In the genomic region with DNA sequence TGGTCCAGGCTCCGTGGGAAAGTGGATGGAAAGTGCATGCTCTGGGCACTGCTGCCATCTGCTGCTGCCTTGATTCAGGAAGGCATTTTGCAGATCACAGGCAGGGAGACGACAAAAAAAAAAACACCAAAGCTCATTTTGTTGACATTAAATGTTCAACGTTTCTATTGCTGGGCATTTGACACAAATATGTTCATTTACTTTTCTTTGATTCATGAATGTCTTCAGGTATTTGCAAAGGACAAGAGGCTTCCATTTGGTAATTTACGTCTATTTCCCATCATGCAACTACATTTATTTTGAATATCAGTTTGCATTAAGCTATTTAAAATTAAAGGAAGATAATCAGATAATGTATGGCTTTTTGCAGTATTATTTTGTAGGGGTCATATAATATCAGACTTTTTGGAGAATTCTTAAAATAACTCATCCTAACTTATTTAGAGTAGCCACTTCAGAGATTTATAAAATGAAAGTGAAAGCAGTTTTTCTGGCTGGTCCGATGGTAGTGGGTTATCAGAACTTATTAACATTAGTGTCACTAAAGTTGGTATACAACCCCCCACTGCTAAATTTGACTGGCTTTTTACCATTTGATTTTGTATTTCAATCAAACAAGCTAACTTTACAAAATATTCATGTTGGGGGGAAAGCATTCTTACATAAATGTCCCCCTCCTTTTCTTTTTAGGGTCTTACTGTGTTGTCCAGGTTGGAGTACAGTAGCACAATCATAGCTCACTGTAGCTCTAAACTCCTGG, we compare ENCODE assay signal across 8 cellular contexts.
A peak's percentile ranks its signal among the peaks of the same experiment; 100 is the strongest.
DNase-seq lines count a peak whose midpoint lies in the region; ATAC-seq lines count a peak whose summit lies in the region.

No MANE protein-coding gene starts in this region.

- DNase-seq in AML-193 (lab: John Stamatoyannopoulos, UW) (peak; percentile 67), NCI-H446 treated with DMSO at 0.1 percent for 48 hours (lab: John Stamatoyannopoulos, UW) (peak; percentile 39), lung microvascular endothelial cell (ENCODE audit: low read depth in 2 of 2) (peak; percentile 71 to 83)
- peak; percentile 60 to 64 for DNase-seq in activated CD4-positive, alpha-beta T cell treated with anti-CD3 and anti-CD28 coated beads, Interleukin-2, amount 50 U/mL, for 4 hours
- DNase-seq in effector CD8-positive, alpha-beta T cell (lab: John Stamatoyannopoulos, UW): peak; percentile 8
- peak; percentile 35 for DNase-seq in stimulated activated CD8-positive, alpha-beta memory T cell treated with anti-CD3 and anti-CD28 coated beads, Interleukin-12 subunit alpha, Interleukin-12 subunit beta, amount 100 ng/mL, for 1 hour (ENCODE audit: low read depth)

- peak; percentile 59 for ATAC-seq in GM18868 (IDR thresholded peaks at IDR 0.05; ENCODE audit: unreplicated experiment)
- peak; percentile 54 for ATAC-seq in HG03175 (IDR thresholded peaks at IDR 0.05; ENCODE audit: unreplicated experiment)

Comparison
In these comparisons a context has a peak if more than half of its experiments do, and no peak if none do; other contexts are left out.
1. Peak in every context shown above with its lines: DNase-seq and ATAC-seq.
2. DNase-seq: peak in every context shown above with its lines; median percentile 77 in lung microvascular endothelial cell; 67 in AML-193; 62 in activated CD4-positive, alpha-beta T cell treated with anti-CD3 and anti-CD28 coated beads, Interleukin-2, amount 50 U/mL, for 4 hours; 39 in NCI-H446 treated with DMSO at 0.1 percent for 48 hours; 35 in stimulated activated CD8-positive, alpha-beta memory T cell treated with anti-CD3 and anti-CD28 coated beads, Interleukin-12 subunit alpha, Interleukin-12 subunit beta, amount 100 ng/mL, for 1 hour; 8 in effector CD8-positive, alpha-beta T cell.